Comparison of ENCODE assay signal across 14 cellular contexts in the genomic region with DNA sequence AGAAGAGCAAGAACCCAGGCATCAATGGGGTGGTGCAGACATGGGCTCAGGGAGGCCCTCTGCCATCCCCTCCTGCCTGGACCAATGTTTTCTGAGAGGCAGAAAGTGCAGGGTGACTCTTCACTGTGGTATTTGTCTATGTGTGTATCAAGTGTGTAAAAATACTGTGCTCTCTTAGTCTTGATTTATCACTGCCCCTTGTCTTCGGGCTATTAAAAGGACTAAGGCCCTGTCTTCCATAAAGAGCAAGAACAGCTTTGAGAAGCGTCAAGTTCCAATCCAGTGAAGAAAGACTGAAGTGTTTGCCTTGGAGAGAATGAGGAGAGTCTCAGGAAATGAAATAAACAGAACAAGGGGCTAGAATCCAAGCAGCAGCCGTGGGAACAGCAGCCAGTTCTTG. TPM values are rescaled to one million over a fixed set of nuclear protein-coding genes. Genes with fewer than 3 reads are reported as not detected.
DNase-seq lines count a peak whose midpoint lies in the region; ATAC-seq, FAIRE-seq and TF ChIP-seq lines count a peak whose summit lies in the region.
"Had no signal": no experiment of that assay in that cellular context is flagged by ENCODE, and none has a peak within 500 bp of the region (broad histone marks: within the 10 kb centered on the region; RNA-seq: fewer than 3 reads in every experiment).

No MANE protein-coding gene starts in this region.

- intact Hi-C loops in Caco-2 (cut with micrococcal nuclease; ENCODE audit: unreplicated experiment) (loop anchor here (5.0 to 10.0 kb wide), 2 partner anchors 192 to 750 kb away; a partner anchor contains a TSS), left ventricle myocardium superior (cut with micrococcal nuclease) (no loop called here), sciatic nerve (cut with DNase I) (loop anchor here (5.0 to 10.0 kb wide), 2 partner anchors 210 to 357 kb away; no protein-coding TSS in a partner anchor)

- H3K9me3 ChIP-seq in Caco-2 = no peaks in the 10 kb centered on the region
- no peaks in the 10 kb centered on the region for H3K9me3 ChIP-seq in effector memory CD4-positive, alpha-beta T cell (ENCODE audit: control insufficient read depth, low read length)
- H3K9me3 ChIP-seq: BLaER1, heart left ventricle had no signal

- peaks cover 73% of the 10 kb centered on the region for H3K4me1 Mint-ChIP-seq in Caco-2 (ENCODE audit: low read depth, unreplicated experiment)

- H3K9me3 Mint-ChIP-seq in Caco-2 (ENCODE audit: unreplicated experiment) = no peaks in the 10 kb centered on the region

- POLR2A ChIA-PET in Caco-2 (lab: Charles Lee) = no interaction called here

- no peak overlapping the region for H3K27ac ChIP-seq in effector memory CD4-positive, alpha-beta T cell (ENCODE audit: insufficient read depth, low read length, poor library complexity, severe bottlenecking)
- H3K27ac ChIP-seq: BLaER1, VCaP had no signal

- no peak overlapping the region for H3K4me3 Mint-ChIP-seq in Caco-2 (ENCODE audit: unreplicated experiment)
- H3K4me3 Mint-ChIP-seq: brain had no signal

- H3K36me3 ChIP-seq in Caco-2 (ENCODE audit: control insufficient read depth, insufficient read depth, low read length) = no peaks in the 10 kb centered on the region
- H3K36me3 ChIP-seq in effector memory CD4-positive, alpha-beta T cell (ENCODE audit: control insufficient read depth, insufficient read depth, low read length) = no peaks in the 10 kb centered on the region
- H3K36me3 ChIP-seq: BLaER1, heart left ventricle had no signal

- peak; percentile 94 for FAIRE-seq in TTC549 (lab: Jason Lieb, UNC)

- BruUV-seq in Caco-2 (replicated peaks; lab: Mats Ljungman, UMichigan) = no TSS peak

- H3K4me1 ChIP-seq in Caco-2 = peaks cover 89% of the 10 kb centered on the region
- H3K4me1 ChIP-seq in effector memory CD4-positive, alpha-beta T cell (ENCODE audit: control insufficient read depth, insufficient read depth, low read length, poor library complexity, severe bottlenecking) = no peaks in the 10 kb centered on the region
- H3K4me1 ChIP-seq: BLaER1 had no signal

- H3K36me3 Mint-ChIP-seq in Caco-2 (ENCODE audit: insufficient read depth, unreplicated experiment) = peaks cover 48% of the 10 kb centered on the region
- H3K36me3 Mint-ChIP-seq: brain had no signal

- TF ChIP-seq CTCF in Caco-2 (IDR thresholded peaks at IDR 0.05; ENCODE audit: insufficient read depth in 1 of 2, low read depth in 1 of 2, low read length in 1 of 2, severe bottlenecking in 1 of 2, unreplicated experiment in 1 of 2) = no peak

- CTCF ChIA-PET in Caco-2 (lab: Charles Lee) = no interaction called here

- peak; percentile 21 for ATAC-seq in left ventricle myocardium superior
- ATAC-seq in sciatic nerve = peak; percentile 59

- H3K4me3 ChIP-seq in Caco-2 (ENCODE audit: low read depth, low read length) = no peak overlapping the region
- H3K4me3 ChIP-seq in effector memory CD4-positive, alpha-beta T cell (ENCODE audit: insufficient read depth, low read depth, low read length, poor library complexity, severe bottlenecking) = no peak overlapping the region
- H3K4me3 ChIP-seq: BLaER1, heart left ventricle had no signal

- H3K27ac Mint-ChIP-seq in Caco-2 (ENCODE audit: unreplicated experiment) = peak overlapping the region; percentile 21

- no peaks in the 10 kb centered on the region for H3K27me3 Mint-ChIP-seq in Caco-2 (ENCODE audit: insufficient read depth, unreplicated experiment)

- H3K27me3 ChIP-seq in Caco-2 (replicated peaks; ENCODE audit: control insufficient read depth, insufficient read depth, low read length) = no peaks in the 10 kb centered on the region
- H3K27me3 ChIP-seq in effector memory CD4-positive, alpha-beta T cell (replicated peaks; ENCODE audit: control insufficient read depth, insufficient read depth, low read length, poor library complexity, severe bottlenecking) = no peaks in the 10 kb centered on the region
- H3K27me3 ChIP-seq: BLaER1, heart left ventricle had no signal

- DNase-seq in Caco-2 = no peak
- no peak for DNase-seq in left ventricle myocardium superior
- DNase-seq in sciatic nerve (ENCODE audit: low spot score) = no peak
- no peak for DNase-seq in NCI-H82 treated with DMSO at 0.1 percent for 48 hours (lab: John Stamatoyannopoulos, UW; ENCODE audit: unreplicated experiment)
- DNase-seq in NCI-H2107 (lab: John Stamatoyannopoulos, UW) = no peak
- DNase-seq in effector memory CD4-positive, alpha-beta T cell = no peak
- DNase-seq in activated CD8-positive, alpha-beta memory T cell treated with anti-CD3 and anti-CD28 coated beads for 24 hours = no peak
- DNase-seq: activated T-cell treated with anti-CD3 and anti-CD28 coated beads, Interleukin-2, amount 50 U/mL, for 48 hours; heart left ventricle; NCI-H187 had no signal

RNA-seq across cellular contexts. Expression of a gene that starts 14.4 kb away (rescaled TPM):
- total RNA-seq in Caco-2 (2022) (400 and 432 TPM in 2 replicates), left ventricle myocardium superior (5.6 TPM), sciatic nerve (28.6 TPM)

Comparison
In these comparisons a context has a peak if more than half of its experiments do, and no peak if none do; other contexts are left out.
1. RNA of a gene that starts 14.4 kb away (total RNA-seq): 400 to 432 TPM in Caco-2; 28.6 TPM in sciatic nerve (single experiment) and 5.6 TPM in left ventricle myocardium superior (single experiment); every median in the first group is over 10 times any median in the second.